Comparison of ENCODE assay signal across 10 cellular contexts in genomic region chr1:161531986-161532875, GRCh38. TPM values are rescaled to one million over a fixed set of nuclear protein-coding genes. Genes with fewer than 3 reads are reported as not detected.
DNase-seq lines count a peak whose midpoint lies in the region; ATAC-seq and TF ChIP-seq lines count a peak whose summit lies in the region.
"Had no signal": no experiment of that assay in that cellular context is flagged by ENCODE, and none has a peak within 500 bp of the region (broad histone marks: within the 10 kb centered on the region; RNA-seq: fewer than 3 reads in every experiment).

No MANE protein-coding gene starts in this region.

- peaks cover 0 to 34% (median 0%) of the 10 kb centered on the region in 5 donors for H3K27me3 Mint-ChIP-seq in naive thymus-derived CD4-positive, alpha-beta T cell

- H3K9ac ChIP-seq in Karpas-422 (ENCODE audit: low read length) (no peak overlapping the region), colonic mucosa (ENCODE audit: low read depth in 2 of 2, low read length in 2 of 2) (no peak overlapping the region)

- peaks cover 0 to 14% (median 0%) of the 10 kb centered on the region in 11 donors for H3K9me3 Mint-ChIP-seq in naive thymus-derived CD4-positive, alpha-beta T cell

- TF ChIP-seq CTCF in BE2C (IDR thresholded peaks at IDR 0.05; ENCODE audit: low read depth, low read length) = no peak
- no peak for TF ChIP-seq CTCF in colonic mucosa (IDR thresholded peaks at IDR 0.05)

- no peaks in the 10 kb centered on the region for H3K9me3 ChIP-seq in BE2C
- no peaks in the 10 kb centered on the region for H3K9me3 ChIP-seq in Karpas-422 (ENCODE audit: low read length)
- H3K9me3 ChIP-seq in colonic mucosa = no peaks in the 10 kb centered on the region
- no peaks in the 10 kb centered on the region for H3K9me3 ChIP-seq in naive thymus-derived CD4-positive, alpha-beta T cell (ENCODE audit: control insufficient read depth in 2 of 3, low read length in 3 of 3)

- peaks cover 0 to 11% (median 0%) of the 10 kb centered on the region in 5 donors for H3K36me3 Mint-ChIP-seq in naive thymus-derived CD4-positive, alpha-beta T cell

- H3K4me1 Mint-ChIP-seq in naive thymus-derived CD4-positive, alpha-beta T cell = peaks cover 0 to 23% (median 19%) of the 10 kb centered on the region in 7 donors

- no peak for DNase-seq in BE2C
- no peak for DNase-seq in Karpas-422
- no peak for DNase-seq in colonic mucosa
- DNase-seq in naive thymus-derived CD4-positive, alpha-beta T cell = no peak
- DNase-seq in NCI-H1417 treated with DMSO at 0.1 percent for 48 hours (lab: John Stamatoyannopoulos, UW) = no peak
- DNase-seq in GM19238 (ENCODE audit: insufficient read length, low spot score) = no peak
- DNase-seq: activated CD4-positive, CD25-positive, alpha-beta regulatory T cell had no signal

- H3K4me3 ChIP-seq in BE2C (ENCODE audit: low read depth, low read length) (peak overlapping the region; percentile 62), Karpas-422 (ENCODE audit: low read length) (peak overlapping the region; percentile 71; the same call in 1 of the 2 replicates), colonic mucosa (no peak overlapping the region)
- no peak overlapping the region for H3K4me3 ChIP-seq in naive thymus-derived CD4-positive, alpha-beta T cell (ENCODE audit: low read length)

- peak overlapping the region in 6 of 9 donors; percentile 10 to 80 (median 66) for H3K27ac Mint-ChIP-seq in naive thymus-derived CD4-positive, alpha-beta T cell

- H3K36me3 ChIP-seq in BE2C (no peaks in the 10 kb centered on the region), Karpas-422 (ENCODE audit: insufficient read depth, low read length) (no peaks in the 10 kb centered on the region), colonic mucosa (no peaks in the 10 kb centered on the region)
- H3K36me3 ChIP-seq in naive thymus-derived CD4-positive, alpha-beta T cell (ENCODE audit: control insufficient read depth in 2 of 3, insufficient read depth in 3 of 3, low read length in 3 of 3) = no peaks in the 10 kb centered on the region

- no peaks in the 10 kb centered on the region for H4K20me1 ChIP-seq in Karpas-422 (ENCODE audit: insufficient read depth, low read depth, low read length)

- POLR2A ChIA-PET in naive thymus-derived CD4-positive, alpha-beta T cell (lab: Charles Lee) = interaction anchor here (0.6 to 1.5 kb wide), 7 partner anchors 8 to 217 kb away, joined by 3 to 9 read pairs (median 4); partner anchors contain the start of genes DUSP12 and HSPA6

- H3K27me3 ChIP-seq in BE2C = no peaks in the 10 kb centered on the region
- no peaks in the 10 kb centered on the region for H3K27me3 ChIP-seq in Karpas-422 (ENCODE audit: low read length)
- H3K27me3 ChIP-seq in colonic mucosa = no peaks in the 10 kb centered on the region
- no peaks in the 10 kb centered on the region for H3K27me3 ChIP-seq in naive thymus-derived CD4-positive, alpha-beta T cell (ENCODE audit: control insufficient read depth in 2 of 2, insufficient read depth in 2 of 2, low read length in 2 of 2)

- no peaks in the 10 kb centered on the region for H3K79me2 ChIP-seq in Karpas-422 (ENCODE audit: low read length)

- ATAC-seq in naive thymus-derived CD4-positive, alpha-beta T cell = no peak
- ATAC-seq in HG03097 (IDR thresholded peaks at IDR 0.05; ENCODE audit: low FRiP score, unreplicated experiment) (no peak), HG03439 (IDR thresholded peaks at IDR 0.05; ENCODE audit: unreplicated experiment) (no peak)

- intact Hi-C loops in colonic mucosa (cut with DNase I) = no loop called here
- intact Hi-C loops in naive thymus-derived CD4-positive, alpha-beta T cell (cut with micrococcal nuclease) = loop anchor here (1.0 to 2.0 kb wide), 7 partner anchors 8 to 217 kb away; partner anchors contain the start of gene DUSP12 (in 1 of the 2)

- no peaks in the 10 kb centered on the region for H3K9me2 ChIP-seq in Karpas-422 (replicated peaks; ENCODE audit: insufficient read depth, low read length)

- H3K4me1 ChIP-seq in BE2C = no peaks in the 10 kb centered on the region
- peaks cover 18% of the 10 kb centered on the region for H3K4me1 ChIP-seq in Karpas-422 (ENCODE audit: low read length)
- H3K4me1 ChIP-seq in colonic mucosa = peaks cover 3% of the 10 kb centered on the region
- peaks cover 10 to 11% of the 10 kb centered on the region in 2 donors for H3K4me1 ChIP-seq in naive thymus-derived CD4-positive, alpha-beta T cell (ENCODE audit: control insufficient read depth in 2 of 2, insufficient read depth in 2 of 2, low read length in 2 of 2)

- H3K27ac ChIP-seq in Karpas-422 (ENCODE audit: low read length) (no peak overlapping the region), colonic mucosa (peak overlapping the region; percentile 50)
- no peak overlapping the region for H3K27ac ChIP-seq in naive thymus-derived CD4-positive, alpha-beta T cell (ENCODE audit: low read depth, low read length)

- CTCF ChIA-PET in naive thymus-derived CD4-positive, alpha-beta T cell (lab: Charles Lee) = interaction anchor here (0.6 to 0.7 kb wide), 2 partner anchors 147 to 320 kb away, joined by 3 to 5 read pairs; no protein-coding TSS in a partner anchor

- no peak overlapping the region for H2AFZ ChIP-seq in Karpas-422 (ENCODE audit: low read length)

- H3K4me3 Mint-ChIP-seq in naive thymus-derived CD4-positive, alpha-beta T cell = peak overlapping the region in 9 of 10 donors; percentile 25 to 59 (median 50)

- H3K4me2 ChIP-seq in Karpas-422 (ENCODE audit: low read depth, low read length, poor library complexity, severe bottlenecking) = peak overlapping the region; percentile 90

RNA-seq across cellular contexts. Expression of gene HSPA6, which starts 7.9 kb away (rescaled TPM):
- 0.36 TPM for polyA plus RNA-seq in BE2C (2012; ENCODE audit: insufficient read depth, insufficient read length, low read depth)
- 14.6 and 31.9 TPM in 2 replicates for total RNA-seq in Karpas-422 (2014; rRNA removed; shearing (Covaris generic); ENCODE audit: low replicate concordance)
- 1 to 10 TPM; 1.0 to 3.6 TPM for total RNA-seq in colonic mucosa
- total RNA-seq in naive thymus-derived CD4-positive, alpha-beta T cell = 1 to 10 TPM in 1 of 5 experiments, under 1 TPM in 4; 0.32 to 3.5 (median 0.89) TPM
- polyA plus RNA-seq in naive thymus-derived CD4-positive, alpha-beta T cell = not detected

RNA-seq across cellular contexts. Expression of gene FCGR3A, which starts 17.4 kb away (rescaled TPM):
- not detected for polyA plus RNA-seq in BE2C (2012; ENCODE audit: insufficient read depth, insufficient read length, low read depth)
- total RNA-seq in Karpas-422 (2014; rRNA removed; shearing (Covaris generic); ENCODE audit: low replicate concordance) = not detected in 2 replicates
- 10 to 100 TPM in 1 of 2 donors, 1 to 10 TPM in 1; 3.2 to 10.1 TPM for total RNA-seq in colonic mucosa
- 100 to 1,000 TPM in 1 of 5 experiments, 10 to 100 TPM in 1, 1 to 10 TPM in 2, not detected in 1; 1.5 to 190 (median 9.3) TPM for total RNA-seq in naive thymus-derived CD4-positive, alpha-beta T cell
- under 1 TPM; 0.58 to 0.83 TPM for polyA plus RNA-seq in naive thymus-derived CD4-positive, alpha-beta T cell
- total RNA-seq: glomerular endothelial cell had no signal

RNA-seq across cellular contexts. Expression of gene FCGR2A, which starts 27.0 kb away (rescaled TPM):
- polyA plus RNA-seq in BE2C (2012; ENCODE audit: insufficient read depth, insufficient read length, low read depth) = 0.49 TPM
- 3.9 and 4.6 TPM in 2 replicates for total RNA-seq in Karpas-422 (2014; rRNA removed; shearing (Covaris generic); ENCODE audit: low replicate concordance)
- total RNA-seq in colonic mucosa = 10 to 100 TPM in 1 of 2 donors, 1 to 10 TPM in 1; 4.5 to 14.0 TPM
- 10 to 100 TPM in 1 of 5 experiments, 1 to 10 TPM in 3, not detected in 1; 2.7 to 91.5 (median 6.4) TPM for total RNA-seq in naive thymus-derived CD4-positive, alpha-beta T cell
- under 1 TPM; 0.17 to 0.21 TPM for polyA plus RNA-seq in naive thymus-derived CD4-positive, alpha-beta T cell
- total RNA-seq: glomerular endothelial cell had no signal

Comparison
In these comparisons a context has a peak if more than half of its experiments do, and no peak if none do; other contexts are left out.
1. H3K4me3 ChIP-seq: peak in BE2C (single experiment) and Karpas-422 (single experiment); none in colonic mucosa (single experiment) and naive thymus-derived CD4-positive, alpha-beta T cell (single experiment).